Comparison of ENCODE assay signal across 2 cellular contexts in the genomic region with DNA sequence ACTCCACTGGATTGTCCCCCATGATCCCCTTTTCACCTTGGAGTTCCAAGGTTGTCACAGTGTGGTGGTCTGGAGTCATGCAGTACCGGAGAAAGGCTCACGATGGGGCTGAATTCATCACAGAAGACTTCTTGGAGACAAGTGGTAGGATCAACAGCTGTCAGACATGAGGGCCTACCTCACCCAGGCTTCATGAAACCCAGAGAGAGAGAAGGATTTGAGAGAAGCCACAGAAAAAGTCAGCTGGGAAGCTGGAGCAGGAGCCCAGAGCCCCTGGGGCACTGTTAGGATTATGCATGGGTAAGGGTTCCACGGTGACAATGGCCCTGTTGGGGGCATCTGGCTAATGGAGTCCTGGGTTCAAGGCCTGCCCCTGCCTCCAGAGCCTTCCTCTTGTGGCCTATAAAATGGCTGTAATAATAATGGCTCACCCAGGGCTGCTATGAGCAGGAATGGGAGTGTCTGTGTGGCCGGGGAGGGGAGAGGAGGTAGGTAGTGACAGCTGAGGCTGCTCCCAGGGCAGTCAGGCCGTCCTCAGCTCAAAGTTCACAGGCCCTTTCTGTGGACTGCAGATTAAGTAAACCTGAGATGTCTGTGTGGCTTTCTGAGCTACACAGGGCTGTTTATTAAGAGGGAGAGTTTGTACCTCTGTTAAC.
TF ChIP-seq lines count a peak whose summit lies in the region.

No MANE protein-coding gene starts in this region.

TF ChIP-seq in HEK293, 187 proteins besides CTCF, POLR2A, EP300 and RAD21:
- peak; percentile 58 for TF ChIP-seq ZBTB17 (tag by site-specific recombination; IDR thresholded peaks at IDR 0.05)
- no peak for TF ChIP-seq ZBTB44 (tag by site-specific recombination; IDR thresholded peaks at IDR 0.05)
- TF ChIP-seq ZBTB7A (tag by site-specific recombination; IDR thresholded peaks at IDR 0.05; ENCODE audit: low read depth), result no peak
- no peak for TF ChIP-seq ZNF112 (tag by site-specific recombination; IDR thresholded peaks at IDR 0.05)
- TF ChIP-seq KLF16 (tag by site-specific recombination; IDR thresholded peaks at IDR 0.05), result no peak
- TF ChIP-seq MZF1 (tag by site-specific recombination; IDR thresholded peaks at IDR 0.05; ENCODE audit: borderline replicate concordance), result 0 out of 2 replicates have a peak, but pooled peaks have one; percentile 29
- TF ChIP-seq ZNF514 (tag by site-specific recombination; IDR thresholded peaks at IDR 0.05), result no peak
- peak; percentile 27; the same call in 1 of the 2 replicates for TF ChIP-seq ZNF654 (tag by site-specific recombination; IDR thresholded peaks at IDR 0.05; ENCODE audit: low read depth)
- TF ChIP-seq ZXDB (tag by site-specific recombination; IDR thresholded peaks at IDR 0.05), result 0 out of 2 replicates have a peak, but pooled peaks have one; percentile 8
- no peak for TF ChIP-seq ZNF692 (tag by site-specific recombination; IDR thresholded peaks at IDR 0.05)
- TF ChIP-seq ZIC2 (tag by site-specific recombination; IDR thresholded peaks at IDR 0.05), result no peak
- 0 out of 2 replicates have a peak, but pooled peaks have one; percentile 13 for TF ChIP-seq ZNF366 (tag by site-specific recombination; conservative IDR thresholded peaks at IDR 0.05)
- TF ChIP-seq ZEB2 (tag by site-specific recombination; IDR thresholded peaks at IDR 0.05), result no peak
- TF ChIP-seq GLIS1 (tag by site-specific recombination; IDR thresholded peaks at IDR 0.05), result 0 out of 2 replicates have a peak, but pooled peaks have one; percentile 14
- no peak for TF ChIP-seq ZNF529 (tag by site-specific recombination; IDR thresholded peaks at IDR 0.05; ENCODE audit: insufficient replicate concordance)
- TF ChIP-seq ZNF629 (tag by site-specific recombination; IDR thresholded peaks at IDR 0.05), result no peak
- TF ChIP-seq SCRT2 (tag by site-specific recombination; IDR thresholded peaks at IDR 0.05), result peak; percentile 97
- no peak for TF ChIP-seq ZNF146 (tag by site-specific recombination; IDR thresholded peaks at IDR 0.05)
- TF ChIP-seq SCRT1 (tag by site-specific recombination; IDR thresholded peaks at IDR 0.05; ENCODE audit: borderline replicate concordance), result peak; percentile 85; the same call in 1 of the 2 replicates
- TF ChIP-seq SALL2 (tag by site-specific recombination; IDR thresholded peaks at IDR 0.05; ENCODE audit: borderline replicate concordance), result no peak
- TF ChIP-seq ZNF211 (tag by site-specific recombination; IDR thresholded peaks at IDR 0.05; ENCODE audit: low read depth), result no peak

TF ChIP-seq in endothelial cell of umbilical vein, 7 proteins besides CTCF, POLR2A, EP300 and RAD21 (continued from another document):
- TF ChIP-seq GATA2 (IDR thresholded peaks at IDR 0.05; ENCODE audit: insufficient read depth, insufficient read length, low read depth, low read length), result no peak
- TF ChIP-seq EZH2 (IDR thresholded peaks at IDR 0.05; ENCODE audit: borderline replicate concordance, low read depth, low read length, severe bottlenecking), result no peak
